In genomic region chr9:126456396-126456795, GRCh38 we compare ENCODE assay signal across 20 cellular contexts.
DNase-seq lines count a peak whose midpoint lies in the region; ATAC-seq and TF ChIP-seq lines count a peak whose summit lies in the region.
"Had no signal": no experiment of that assay in that cellular context is flagged by ENCODE, and none has a peak within 500 bp of the region (broad histone marks: within the 10 kb centered on the region; RNA-seq: fewer than 3 reads in every experiment).

No MANE protein-coding gene starts in this region.

- POLR2A ChIA-PET in naive thymus-derived CD4-positive, alpha-beta T cell (lab: Charles Lee): no interaction called here

- no peak overlapping the region for H4K5ac ChIP-seq in mesendoderm (ENCODE audit: low read length)

- H3K4me1 ChIP-seq in heart right ventricle: peaks cover 0 to 13% (median 6%) of the 10 kb centered on the region in 9 donors
- no peaks in the 10 kb centered on the region for H3K4me1 ChIP-seq in mesendoderm (ENCODE audit: control insufficient read depth, low read depth, low read length)
- H3K4me1 ChIP-seq in naive thymus-derived CD4-positive, alpha-beta T cell (ENCODE audit: control insufficient read depth in 2 of 2, insufficient read depth in 2 of 2, low read length in 2 of 2): no peaks in the 10 kb centered on the region

- H3K9ac ChIP-seq in mesendoderm (ENCODE audit: low read length): no peak overlapping the region
- H3K9ac ChIP-seq: BLaER1 had no signal

- H2AK5ac ChIP-seq in mesendoderm (ENCODE audit: low read length): no peak overlapping the region

- no peaks in the 10 kb centered on the region for H3K27me3 ChIP-seq in heart right ventricle
- H3K27me3 ChIP-seq in mesendoderm (ENCODE audit: insufficient read depth, low read length, poor library complexity): no peaks in the 10 kb centered on the region
- no peaks in the 10 kb centered on the region for H3K27me3 ChIP-seq in naive thymus-derived CD4-positive, alpha-beta T cell (ENCODE audit: control insufficient read depth in 2 of 2, insufficient read depth in 2 of 2, low read length in 2 of 2)
- H3K27me3 ChIP-seq: BLaER1 had no signal

- no peak overlapping the region for H3K27ac Mint-ChIP-seq in naive thymus-derived CD4-positive, alpha-beta T cell

- no peak overlapping the region for H3K4ac ChIP-seq in mesendoderm (ENCODE audit: low read depth, low read length)

- no peaks in the 10 kb centered on the region for H3K79me2 ChIP-seq in mesendoderm (ENCODE audit: control insufficient read depth, insufficient read depth, low read length)

- no peak overlapping the region for H4K8ac ChIP-seq in mesendoderm (ENCODE audit: low read depth, low read length)

- H3K36me3 ChIP-seq in heart right ventricle: peaks cover 0 to 7% (median 0%) of the 10 kb centered on the region in 9 donors
- H3K36me3 ChIP-seq in mesendoderm (ENCODE audit: control insufficient read depth, insufficient read depth, low read length): no peaks in the 10 kb centered on the region
- no peaks in the 10 kb centered on the region for H3K36me3 ChIP-seq in naive thymus-derived CD4-positive, alpha-beta T cell (ENCODE audit: control insufficient read depth in 2 of 3, insufficient read depth in 3 of 3, low read length in 3 of 3)

- H3K27ac ChIP-seq in heart right ventricle (peak overlapping the region in 1 of 10 donors; percentile 41), mesendoderm (ENCODE audit: low read depth, low read length) (no peak overlapping the region), substantia nigra (ENCODE audit: low read depth, low read length, poor library complexity, severe bottlenecking) (peak overlapping the region; percentile 38)
- no peak overlapping the region for H3K27ac ChIP-seq in naive thymus-derived CD4-positive, alpha-beta T cell (ENCODE audit: low read depth, low read length)
- H3K27ac ChIP-seq: BLaER1 had no signal

- H3K27me3 Mint-ChIP-seq in naive thymus-derived CD4-positive, alpha-beta T cell: peaks cover 0 to 30% (median 0%) of the 10 kb centered on the region in 5 donors
- H3K27me3 Mint-ChIP-seq: CD8-positive, alpha-beta memory T cell had no signal

- no peaks in the 10 kb centered on the region for H3K9me3 Mint-ChIP-seq in naive thymus-derived CD4-positive, alpha-beta T cell
- H3K9me3 Mint-ChIP-seq: CD8-positive, alpha-beta memory T cell had no signal

- CTCF ChIA-PET in naive thymus-derived CD4-positive, alpha-beta T cell (lab: Charles Lee): no interaction called here

- no peak overlapping the region for H3K56ac ChIP-seq in mesendoderm (ENCODE audit: low read length)

- H3K4me3 ChIP-seq in heart right ventricle (no peak overlapping the region), epithelial cell of esophagus (ENCODE audit: low read length) (no peak overlapping the region), mesendoderm (ENCODE audit: low read length) (no peak overlapping the region)
- H3K4me3 ChIP-seq in naive thymus-derived CD4-positive, alpha-beta T cell (ENCODE audit: low read length): no peak overlapping the region
- H3K4me3 ChIP-seq: BLaER1 had no signal

- no peaks in the 10 kb centered on the region for H3K9me3 ChIP-seq in heart right ventricle
- H3K9me3 ChIP-seq in naive thymus-derived CD4-positive, alpha-beta T cell (ENCODE audit: control insufficient read depth in 2 of 3, low read length in 3 of 3): no peaks in the 10 kb centered on the region
- H3K9me3 ChIP-seq: BLaER1 had no signal

- no peak overlapping the region for H3K4me2 ChIP-seq in mesendoderm (ENCODE audit: low read length)
- H3K4me2 ChIP-seq: BLaER1 had no signal

- no peak overlapping the region for H2BK15ac ChIP-seq in mesendoderm (replicated peaks; ENCODE audit: low read depth)

- no peak overlapping the region for H2BK5ac ChIP-seq in mesendoderm (ENCODE audit: low read length)

- 48 to 50% methylated on average over 5 of the region's 5 CpGs for WGBS in heart right ventricle, 2 donors
- WGBS in mesendoderm (ENCODE audit: extremely low coverage, insufficient coverage, low lambda C conversion rate): no CpG with 5 or more reads among the region's 5 CpGs

- no peak overlapping the region for H3K4me3 Mint-ChIP-seq in naive thymus-derived CD4-positive, alpha-beta T cell
- H3K4me3 Mint-ChIP-seq: CD8-positive, alpha-beta memory T cell had no signal

- ATAC-seq in heart right ventricle (peak in 6 of 8 donors; percentile 38 to 78 (median 46)), Right ventricle myocardium superior (ENCODE audit: poor library complexity) (no peak)
- no peak for ATAC-seq in naive thymus-derived CD4-positive, alpha-beta T cell
- ATAC-seq: HCT116, HepG2, PC-3 had no signal

- H2BK120ac ChIP-seq in mesendoderm (ENCODE audit: low read depth, low read length): no peak overlapping the region

- no peak overlapping the region for H3K18ac ChIP-seq in mesendoderm (ENCODE audit: low read length)

- no peaks in the 10 kb centered on the region for H3K79me1 ChIP-seq in mesendoderm (ENCODE audit: low read length)

- peaks cover 0 to 5% (median 3%) of the 10 kb centered on the region in 7 donors for H3K4me1 Mint-ChIP-seq in naive thymus-derived CD4-positive, alpha-beta T cell

- peak in 1 of 2 donors; percentile 16 for DNase-seq in heart right ventricle
- DNase-seq in Right ventricle myocardium superior: no peak
- peak; percentile 40 for DNase-seq in epithelial cell of esophagus (ENCODE audit: low read depth)
- DNase-seq in mesendoderm: no peak
- DNase-seq in substantia nigra (lab: John Stamatoyannopoulos, UW): no peak
- DNase-seq in H4 (ENCODE audit: low spot score): no peak
- DNase-seq in DMS79 (lab: John Stamatoyannopoulos, UW): no peak
- DNase-seq in naive thymus-derived CD4-positive, alpha-beta T cell: no peak
- DNase-seq: CD8-positive, alpha-beta memory T cell; DMS79 treated with DMSO at 0.1 percent for 48 hours; KG1; NCI-H1048; NCI-H146; NCI-H2081 treated with DMSO at 0.1 percent for 48 hours; NCI-H510A treated with DMSO at 0.1 percent for 48 hours; NCI-H82; PC-3 had no signal

- peaks cover 0 to 10% (median 0%) of the 10 kb centered on the region in 5 donors for H3K36me3 Mint-ChIP-seq in naive thymus-derived CD4-positive, alpha-beta T cell

- peak overlapping the region; percentile 80 for H3K23ac ChIP-seq in mesendoderm (ENCODE audit: low read length)

- TF ChIP-seq CTCF in heart right ventricle (IDR thresholded peaks at IDR 0.05) (no peak), epithelial cell of esophagus (IDR thresholded peaks at IDR 0.05; ENCODE audit: insufficient read depth, low read depth, low read length, missing control alignments) (no peak)

- intact Hi-C loops in heart right ventricle (cut with DNase I): loop anchor here in 1 of 10 donors (5.0 kb wide), 1 partner anchor 39 kb away; no protein-coding TSS in a partner anchor
- intact Hi-C loops in Right ventricle myocardium superior (cut with DNase I): no loop called here
- intact Hi-C loops in naive thymus-derived CD4-positive, alpha-beta T cell (cut with micrococcal nuclease): no loop called here

Comparison
In these comparisons a context has a peak if more than half of its experiments do, and no peak if none do; other contexts are left out.
1. ATAC-seq: peak in heart right ventricle (6 of 8); none in Right ventricle myocardium superior (single experiment) and naive thymus-derived CD4-positive, alpha-beta T cell (single experiment).